Comparison of ENCODE assay signal across 22 cellular contexts in the genomic region with DNA sequence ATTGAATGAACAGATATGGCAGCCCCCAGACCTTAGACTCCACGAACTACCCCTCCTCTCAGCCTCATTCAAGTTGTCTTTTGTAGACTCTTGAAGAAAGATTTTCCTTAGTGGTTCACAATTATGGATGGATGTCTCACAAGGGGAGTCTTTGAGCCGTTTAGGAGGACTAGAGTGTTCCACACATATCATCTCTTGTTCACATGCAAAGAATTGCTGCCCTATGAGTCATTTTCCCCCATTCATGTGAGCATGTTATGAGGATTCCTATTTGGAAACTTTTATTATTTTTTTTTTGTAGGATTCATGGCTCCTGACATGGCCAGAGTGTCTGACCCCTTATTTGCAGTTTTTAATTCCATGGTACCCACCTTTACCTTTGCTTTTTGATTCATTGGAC.
"Had no signal": no experiment of that assay in that cellular context is flagged by ENCODE, and none has a peak within 500 bp of the region (broad histone marks: within the 10 kb centered on the region; RNA-seq: fewer than 3 reads in every experiment).

No MANE protein-coding gene starts in this region.

- H3K27me3 ChIP-seq: brain microvascular endothelial cell, right atrium auricular region, testis, transverse colon had no signal

- H3K4me1 ChIP-seq: parathyroid adenoma, psoas muscle, right atrium auricular region, spleen, testis, transverse colon had no signal

- DNase-seq: activated CD4-positive, alpha-beta T cell treated with anti-CD3 and anti-CD28 coated beads for 48 hours; activated CD4-positive, alpha-beta T cell treated with anti-CD3 and anti-CD28 coated beads, Interleukin-2, amount 50 U/mL, for 48 hours; activated CD8-positive, alpha-beta memory T cell treated with anti-CD3 and anti-CD28 coated beads for 24 hours; activated effector memory CD4-positive, alpha-beta T cell treated with anti-CD3 and anti-CD28 coated beads, Interleukin-2, amount 50 U/mL, for 16 hours; activated naive CD4-positive, alpha-beta T cell treated with anti-CD3 and anti-CD28 coated beads, Interleukin-2, amount 10 ng/mL, durations not matched to agents 7 days and 5 days; activated naive CD8-positive, alpha-beta T cell treated with anti-CD3 and anti-CD28 coated beads, Interleukin-2, amount 10 ng/mL, durations not matched to agents 7 days and 5 days; brain microvascular endothelial cell; caudate nucleus; cortex of kidney; effector memory CD8-positive, alpha-beta T cell; glutamatergic neuron; left colon; naive thymus-derived CD4-positive, alpha-beta T cell; nucleus accumbens; psoas muscle; spleen; stimulated activated CD4-positive, alpha-beta T cell treated with anti-CD3 and anti-CD28 coated beads, Interleukin-2, amount 100 ng/mL, for 48 hours; stimulated activated naive CD8-positive, alpha-beta T cell treated with anti-CD3 and anti-CD28 coated beads, Interleukin-15, Interleukin-2, amounts not matched to agents 100 U/mL and 50 U/mL, for 24 hours; testis; transverse colon had no signal

- H3K9ac ChIP-seq: parathyroid adenoma had no signal

- H3K4me3 ChIP-seq: psoas muscle, right atrium auricular region, spleen, testis, transverse colon had no signal

- ATAC-seq: effector memory CD8-positive, alpha-beta T cell; left colon; naive thymus-derived CD4-positive, alpha-beta T cell; psoas muscle; stimulated activated naive CD8-positive, alpha-beta T cell treated with anti-CD3 and anti-CD28 coated beads, Interleukin-15, Interleukin-2, amounts not matched to agents 100 U/mL and 50 U/mL, for 24 hours had no signal

- H3K36me3 ChIP-seq: brain microvascular endothelial cell, right atrium auricular region, spleen, transverse colon had no signal

- H3K9me3 ChIP-seq: psoas muscle, testis, transverse colon had no signal

- H3K27ac ChIP-seq: brain microvascular endothelial cell, parathyroid adenoma, psoas muscle, right atrium auricular region, spleen, testis, transverse colon had no signal
